16 cellular contexts compared by ENCODE assay signal in the genomic region with DNA sequence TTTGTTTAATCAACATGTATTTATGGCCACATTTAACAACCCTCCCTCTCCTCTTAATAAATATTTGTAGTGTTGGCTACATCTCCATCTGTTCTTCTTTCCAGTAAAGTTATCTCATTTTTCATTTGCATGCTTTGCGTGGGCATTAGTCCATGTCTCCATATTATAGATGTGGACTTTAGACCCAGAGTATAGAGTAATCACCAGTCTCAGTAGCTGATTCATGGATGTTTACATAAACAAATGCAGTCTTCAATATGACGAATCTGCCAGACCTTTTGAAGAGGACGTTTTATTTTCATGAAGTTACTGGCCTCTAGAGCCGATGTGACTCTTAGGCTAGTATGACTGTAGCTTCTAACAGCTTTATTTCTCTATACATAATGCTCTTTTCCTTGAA.
"Had no signal": no experiment of that assay in that cellular context is flagged by ENCODE, and none has a peak within 500 bp of the region (broad histone marks: within the 10 kb centered on the region; RNA-seq: fewer than 3 reads in every experiment).

No MANE protein-coding gene starts in this region.

- H3K27ac ChIP-seq: brain microvascular endothelial cell, foreskin keratinocyte, psoas muscle, right lobe of liver, suprapubic skin had no signal

- ATAC-seq: activated CD4-positive, alpha-beta T cell treated with anti-CD3 and anti-CD28 coated beads for 36 hours; activated CD8-positive, alpha-beta T cell treated with anti-CD3 and anti-CD28 coated beads, Interleukin-2, amount 10 ng/mL, durations not matched to agents 7 days and 5 days; activated naive CD4-positive, alpha-beta T cell treated with anti-CD3 and anti-CD28 coated beads, Interleukin-2, amount 50 U/mL, for 72 hours; foreskin keratinocyte; psoas muscle; right lobe of liver had no signal

- DNase-seq: activated CD4-positive, alpha-beta T cell treated with anti-CD3 and anti-CD28 coated beads for 36 hours; activated CD8-positive, alpha-beta memory T cell treated with anti-CD3 and anti-CD28 coated beads, Interleukin-2, amount 50 U/mL, for 4 hours; activated CD8-positive, alpha-beta T cell treated with anti-CD3 and anti-CD28 coated beads, Interleukin-2, amount 10 ng/mL, durations not matched to agents 7 days and 5 days; activated effector memory CD4-positive, alpha-beta T cell treated with anti-CD3 and anti-CD28 coated beads, Interleukin-2, amount 50 U/mL, for 16 hours; activated T-cell treated with anti-CD3 and anti-CD28 coated beads, Interleukin-2, amount 50 U/mL, for 48 hours; brain microvascular endothelial cell; cortex of kidney; effector CD8-positive, alpha-beta T cell; foreskin keratinocyte; glutamatergic neuron; nephron progenitor cell; psoas muscle; right lobe of liver; trophoblast cell had no signal

- H3K27me3 ChIP-seq: brain microvascular endothelial cell, foreskin keratinocyte, right lobe of liver, suprapubic skin had no signal

- H3K36me3 ChIP-seq: brain microvascular endothelial cell, right lobe of liver, suprapubic skin had no signal

- H3K4me1 ChIP-seq: psoas muscle, right lobe of liver, suprapubic skin had no signal

- H3K9me3 ChIP-seq: psoas muscle, right lobe of liver, suprapubic skin had no signal

- H3K4me3 ChIP-seq: psoas muscle, right lobe of liver, suprapubic skin had no signal
